In genomic region chr11:72111300-72111699, GRCh38 we compare ENCODE assay signal across 1 cellular context.
TF ChIP-seq lines count a peak whose summit lies in the region.

No MANE protein-coding gene starts in this region.

TF ChIP-seq in GM12878, 131 proteins besides CTCF, POLR2A, EP300 and RAD21:
- TF ChIP-seq JUND (IDR thresholded peaks at IDR 0.05; ENCODE audit: low read depth, low read length) (no peak), TARDBP (IDR thresholded peaks at IDR 0.05; ENCODE audit: borderline replicate concordance) (no peak), EGR1 (IDR thresholded peaks at IDR 0.05; ENCODE audit: borderline replicate concordance in 1 of 2, low read depth in 2 of 2, low read length in 2 of 2) (no peak), CREM (IDR thresholded peaks at IDR 0.05; ENCODE audit: low read depth) (no peak), FOXK2 (IDR thresholded peaks at IDR 0.05) (no peak), SMC3 (IDR thresholded peaks at IDR 0.05; ENCODE audit: borderline replicate concordance, low read length) (no peak), ZNF207 (IDR thresholded peaks at IDR 0.05; ENCODE audit: borderline replicate concordance) (no peak), CHD4 (IDR thresholded peaks at IDR 0.05) (no peak), BACH1 (IDR thresholded peaks at IDR 0.05; ENCODE audit: borderline replicate concordance) (no peak), IRF4 (IDR thresholded peaks at IDR 0.05; ENCODE audit: low read depth, low read length) (no peak), ZBTB4 (CRISPR knock-in tag; IDR thresholded peaks at IDR 0.05) (no peak), JUNB (IDR thresholded peaks at IDR 0.05) (no peak), STAT1 (conservative IDR thresholded peaks at IDR 0.05) (no peak), HDAC6 (IDR thresholded peaks at IDR 0.05; ENCODE audit: unreplicated experiment) (no peak), NR2C2 (IDR thresholded peaks at IDR 0.05; ENCODE audit: borderline replicate concordance, control insufficient read depth, insufficient read length, low read depth) (no peak), SMAD1 (IDR thresholded peaks at IDR 0.05; ENCODE audit: low read depth, partially characterized antibody) (no peak)
- TF ChIP-seq, protein P1, sequence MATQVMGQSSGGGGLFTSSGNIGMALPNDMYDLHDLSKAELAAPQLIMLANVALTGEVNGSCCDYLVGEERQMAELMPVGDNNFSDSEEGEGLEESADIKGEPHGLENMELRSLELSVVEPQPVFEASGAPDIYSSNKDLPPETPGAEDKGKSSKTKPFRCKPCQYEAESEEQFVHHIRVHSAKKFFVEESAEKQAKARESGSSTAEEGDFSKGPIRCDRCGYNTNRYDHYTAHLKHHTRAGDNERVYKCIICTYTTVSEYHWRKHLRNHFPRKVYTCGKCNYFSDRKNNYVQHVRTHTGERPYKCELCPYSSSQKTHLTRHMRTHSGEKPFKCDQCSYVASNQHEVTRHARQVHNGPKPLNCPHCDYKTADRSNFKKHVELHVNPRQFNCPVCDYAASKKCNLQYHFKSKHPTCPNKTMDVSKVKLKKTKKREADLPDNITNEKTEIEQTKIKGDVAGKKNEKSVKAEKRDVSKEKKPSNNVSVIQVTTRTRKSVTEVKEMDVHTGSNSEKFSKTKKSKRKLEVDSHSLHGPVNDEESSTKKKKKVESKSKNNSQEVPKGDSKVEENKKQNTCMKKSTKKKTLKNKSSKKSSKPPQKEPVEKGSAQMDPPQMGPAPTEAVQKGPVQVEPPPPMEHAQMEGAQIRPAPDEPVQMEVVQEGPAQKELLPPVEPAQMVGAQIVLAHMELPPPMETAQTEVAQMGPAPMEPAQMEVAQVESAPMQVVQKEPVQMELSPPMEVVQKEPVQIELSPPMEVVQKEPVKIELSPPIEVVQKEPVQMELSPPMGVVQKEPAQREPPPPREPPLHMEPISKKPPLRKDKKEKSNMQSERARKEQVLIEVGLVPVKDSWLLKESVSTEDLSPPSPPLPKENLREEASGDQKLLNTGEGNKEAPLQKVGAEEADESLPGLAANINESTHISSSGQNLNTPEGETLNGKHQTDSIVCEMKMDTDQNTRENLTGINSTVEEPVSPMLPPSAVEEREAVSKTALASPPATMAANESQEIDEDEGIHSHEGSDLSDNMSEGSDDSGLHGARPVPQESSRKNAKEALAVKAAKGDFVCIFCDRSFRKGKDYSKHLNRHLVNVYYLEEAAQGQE (IDR thresholded peaks at IDR 0.05; ENCODE audit: low read depth, low read length): no peak
- TF ChIP-seq, protein P2, sequence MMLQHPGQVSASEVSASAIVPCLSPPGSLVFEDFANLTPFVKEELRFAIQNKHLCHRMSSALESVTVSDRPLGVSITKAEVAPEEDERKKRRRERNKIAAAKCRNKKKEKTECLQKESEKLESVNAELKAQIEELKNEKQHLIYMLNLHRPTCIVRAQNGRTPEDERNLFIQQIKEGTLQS (IDR thresholded peaks at IDR 0.05; ENCODE audit: borderline replicate concordance, extremely low read depth, low read depth, low read length): no peak
- TF ChIP-seq, protein P3, sequence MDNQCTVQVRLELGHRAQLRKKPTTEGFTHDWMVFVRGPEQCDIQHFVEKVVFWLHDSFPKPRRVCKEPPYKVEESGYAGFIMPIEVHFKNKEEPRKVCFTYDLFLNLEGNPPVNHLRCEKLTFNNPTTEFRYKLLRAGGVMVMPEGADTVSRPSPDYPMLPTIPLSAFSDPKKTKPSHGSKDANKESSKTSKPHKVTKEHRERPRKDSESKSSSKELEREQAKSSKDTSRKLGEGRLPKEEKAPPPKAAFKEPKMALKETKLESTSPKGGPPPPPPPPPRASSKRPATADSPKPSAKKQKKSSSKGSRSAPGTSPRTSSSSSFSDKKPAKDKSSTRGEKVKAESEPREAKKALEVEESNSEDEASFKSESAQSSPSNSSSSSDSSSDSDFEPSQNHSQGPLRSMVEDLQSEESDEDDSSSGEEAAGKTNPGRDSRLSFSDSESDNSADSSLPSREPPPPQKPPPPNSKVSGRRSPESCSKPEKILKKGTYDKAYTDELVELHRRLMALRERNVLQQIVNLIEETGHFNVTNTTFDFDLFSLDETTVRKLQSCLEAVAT (IDR thresholded peaks at IDR 0.05): no peak
TF ChIP-seq in GM12878: peak in this region for 0.
